In the genomic region with DNA sequence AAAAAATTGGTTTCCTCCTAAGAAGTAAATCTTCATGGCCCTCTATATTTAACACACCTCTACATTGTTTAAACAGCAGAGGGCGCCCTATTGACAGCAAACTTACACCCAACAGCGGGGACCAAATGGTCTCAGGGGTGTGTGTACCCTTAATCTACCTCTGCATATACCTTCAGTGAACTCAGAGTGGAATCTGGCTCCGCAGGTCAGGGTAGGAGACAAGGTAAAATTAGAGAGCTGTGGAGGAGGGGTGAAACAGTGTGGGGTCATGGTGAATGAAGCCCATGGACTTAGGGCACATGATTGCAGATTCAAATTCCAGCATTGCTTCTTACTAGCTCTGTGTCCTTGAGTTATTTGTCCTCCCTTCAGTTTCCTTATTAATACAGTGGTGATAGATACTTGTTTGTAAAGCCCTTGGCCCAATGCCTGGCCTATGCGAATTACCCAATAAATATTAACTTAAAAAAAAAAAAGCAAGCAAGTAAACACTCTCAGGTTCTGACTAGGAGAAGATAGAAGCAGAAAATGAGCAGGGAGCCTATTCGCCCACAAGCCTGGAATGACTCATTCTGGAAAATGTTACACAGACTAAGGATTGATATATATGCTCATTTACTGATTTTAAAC, we compare ENCODE assay signal across 8 cellular contexts.
DNase-seq lines count a peak whose midpoint lies in the region; ATAC-seq and TF ChIP-seq lines count a peak whose summit lies in the region.

No MANE protein-coding gene starts in this region.

- H3K27ac ChIP-seq in brain microvascular endothelial cell, result no peak overlapping the region
- no peak overlapping the region for H3K27ac ChIP-seq in neural progenitor cell
- H3K27ac ChIP-seq in ovary, result no peak overlapping the region

- TF ChIP-seq EP300 in ovary (IDR thresholded peaks at IDR 0.05), result no peak

- TF ChIP-seq CTCF in AG09319 (IDR thresholded peaks at IDR 0.05; ENCODE audit: low read depth, low read length) (peak; percentile 12), brain microvascular endothelial cell (IDR thresholded peaks at IDR 0.05; ENCODE audit: low read depth, low read length, missing control alignments) (peak; percentile 45), neural progenitor cell (IDR thresholded peaks at IDR 0.05) (peak; percentile 89), ovary (IDR thresholded peaks at IDR 0.05) (no peak)

- H3K36me3 ChIP-seq in brain microvascular endothelial cell (replicated peaks) (no peaks in the 10 kb centered on the region), neural progenitor cell (no peaks in the 10 kb centered on the region), ovary (no peaks in the 10 kb centered on the region)

- H3K79me2 ChIP-seq in neural progenitor cell (ENCODE audit: low read depth), result no peaks in the 10 kb centered on the region

- H3K27me3 Mint-ChIP-seq in neural progenitor cell (ENCODE audit: insufficient read depth, low read depth), result peaks cover 7% of the 10 kb centered on the region

- DNase-seq in AG09319 (ENCODE audit: extremely low read depth, low read depth), result no peak
- peak; percentile 37 for DNase-seq in NCI-H2107 (lab: John Stamatoyannopoulos, UW)
- DNase-seq in brain microvascular endothelial cell, result no peak
- DNase-seq in neural progenitor cell (ENCODE audit: low spot score), result peak; percentile 75
- no peak for DNase-seq in ovary
- no peak for DNase-seq in HCEC 1CT
- no peak for DNase-seq in central memory CD4-positive, alpha-beta T cell

- H3F3A ChIP-seq in neural progenitor cell (ENCODE audit: low read depth), result no peaks in the 10 kb centered on the region

- no peak overlapping the region for H3K4me2 ChIP-seq in neural progenitor cell

- no peaks in the 10 kb centered on the region for H3K4me1 ChIP-seq in neural progenitor cell
- no peaks in the 10 kb centered on the region for H3K4me1 ChIP-seq in ovary (ENCODE audit: insufficient read depth)

- no peak for TF ChIP-seq POLR2A in ovary (IDR thresholded peaks at IDR 0.05)

- ATAC-seq in GM18511 (IDR thresholded peaks at IDR 0.05; ENCODE audit: unreplicated experiment), result peak; percentile 72

- intact Hi-C loops in ovary (cut with DNase I), result no loop called here

- H3K4me3 ChIP-seq in brain microvascular endothelial cell (ENCODE audit: low read depth, low read length), result no peak overlapping the region
- H3K4me3 ChIP-seq in neural progenitor cell, result no peak overlapping the region
- no peak overlapping the region for H3K4me3 ChIP-seq in ovary

- no peaks in the 10 kb centered on the region for H3K27me3 ChIP-seq in brain microvascular endothelial cell (replicated peaks)
- no peaks in the 10 kb centered on the region for H3K27me3 ChIP-seq in neural progenitor cell
- H3K27me3 ChIP-seq in ovary, result no peaks in the 10 kb centered on the region

- H2AFZ ChIP-seq in neural progenitor cell (replicated peaks), result peak overlapping the region; percentile 91

- H4K20me1 ChIP-seq in neural progenitor cell (ENCODE audit: low read depth), result no peaks in the 10 kb centered on the region

- no peaks in the 10 kb centered on the region for H3K4me1 Mint-ChIP-seq in neural progenitor cell

- no peak overlapping the region for H3K9ac ChIP-seq in neural progenitor cell

- H3K4me3 Mint-ChIP-seq in neural progenitor cell, result no peak overlapping the region

- H3K36me3 Mint-ChIP-seq in neural progenitor cell, result no peaks in the 10 kb centered on the region

- H3K9me3 ChIP-seq in neural progenitor cell (ENCODE audit: low read depth), result no peaks in the 10 kb centered on the region
- H3K9me3 ChIP-seq in ovary, result no peaks in the 10 kb centered on the region

- H3K27ac Mint-ChIP-seq in neural progenitor cell, result no peak overlapping the region

- in situ Hi-C loops in brain microvascular endothelial cell (cut with HindIII; ENCODE audit: low pct_ligation_motif_present, low sequenced_read_pairs), result no loop called here

- WGBS in ovary, 3 donors, result 29 to 37% (median 35%) methylated on average over 5 of the region's 5 CpGs

- H3K9me3 Mint-ChIP-seq in neural progenitor cell, result peaks cover under 1% of the 10 kb centered on the region

Comparison
In these comparisons a context has a peak if more than half of its experiments do, and no peak if none do; other contexts are left out.
1. DNase-seq: peak in NCI-H2107 (single experiment) and neural progenitor cell (single experiment); none in AG09319 (single experiment), brain microvascular endothelial cell (single experiment), ovary (0 of 5), HCEC 1CT (single experiment) and central memory CD4-positive, alpha-beta T cell (single experiment).
2. CTCF ChIP-seq: peak in AG09319 (single experiment), brain microvascular endothelial cell (single experiment) and neural progenitor cell (single experiment); none in ovary (0 of 3).